ENCODE assay signal across 12 cellular contexts in genomic region chrX:37781808-37782207, GRCh38. TPM values are rescaled to one million over a fixed set of nuclear protein-coding genes. Genes with fewer than 3 reads are reported as not detected.
DNase-seq lines count a peak whose midpoint lies in the region; ATAC-seq and TF ChIP-seq lines count a peak whose summit lies in the region.
"Had no signal": no experiment of that assay in that cellular context is flagged by ENCODE, and none has a peak within 500 bp of the region (broad histone marks: within the 10 kb centered on the region; RNA-seq: fewer than 3 reads in every experiment).

No MANE protein-coding gene starts in this region.

- no peaks in the 10 kb centered on the region for H3K9me3 Mint-ChIP-seq in stimulated activated naive B cell treated with anti-CD40 and anti-IgM and Interleukin-4, amounts not matched to agents 10 μg/mL and 1 μg/mL and 100 μg/mL, for 72 hours
- H3K9me3 Mint-ChIP-seq: activated CD4-positive, alpha-beta memory T cell treated with anti-CD3 and anti-CD28 coated beads, Interleukin-2, amount 10 ng/mL, durations not matched to agents 7 days and 5 days had no signal

- intact Hi-C loops in right cardiac atrium (cut with DNase I) = no loop called here

- H3K4me1 Mint-ChIP-seq in stimulated activated naive B cell treated with anti-CD40 and anti-IgM and Interleukin-4, amounts not matched to agents 10 μg/mL and 1 μg/mL and 100 μg/mL, for 72 hours = peaks cover 36 to 55% of the 10 kb centered on the region in 2 donors
- H3K4me1 Mint-ChIP-seq: H9 had no signal

- WGBS in right cardiac atrium = 62% methylated on average over 3 of the region's 3 CpGs

- no peaks in the 10 kb centered on the region for H3K27me3 Mint-ChIP-seq in stimulated activated naive B cell treated with anti-CD40 and anti-IgM and Interleukin-4, amounts not matched to agents 10 μg/mL and 1 μg/mL and 100 μg/mL, for 72 hours
- H3K27me3 Mint-ChIP-seq: activated CD4-positive, alpha-beta memory T cell treated with anti-CD3 and anti-CD28 coated beads, Interleukin-2, amount 10 ng/mL, durations not matched to agents 7 days and 5 days had no signal

- H3K36me3 Mint-ChIP-seq in stimulated activated naive B cell treated with anti-CD40 and anti-IgM and Interleukin-4, amounts not matched to agents 10 μg/mL and 1 μg/mL and 100 μg/mL, for 72 hours = peaks cover 8 to 14% of the 10 kb centered on the region in 2 donors

- DNase-seq in WERI-Rb-1 = no peak
- no peak for DNase-seq in stimulated activated naive B cell treated with anti-CD40 and anti-IgM and Interleukin-4, amounts not matched to agents 10 μg/mL and 1 μg/mL and 100 μg/mL, for 72 hours
- DNase-seq in dermis blood vessel endothelial cell = no peak
- no peak for DNase-seq in right cardiac atrium
- DNase-seq: activated CD4-positive, alpha-beta memory T cell treated with anti-CD3 and anti-CD28 coated beads, Interleukin-2, amount 10 ng/mL, durations not matched to agents 7 days and 5 days; H9; NCI-H2107; occipital lobe had no signal

- peak overlapping the region; percentile 70 to 81 for H3K4me3 Mint-ChIP-seq in stimulated activated naive B cell treated with anti-CD40 and anti-IgM and Interleukin-4, amounts not matched to agents 10 μg/mL and 1 μg/mL and 100 μg/mL, for 72 hours
- H3K4me3 Mint-ChIP-seq: activated CD4-positive, alpha-beta memory T cell treated with anti-CD3 and anti-CD28 coated beads, Interleukin-2, amount 10 ng/mL, durations not matched to agents 7 days and 5 days; H9 had no signal

- H3K27ac ChIP-seq in WERI-Rb-1 = peak overlapping the region; percentile 46
- H3K27ac ChIP-seq in right cardiac atrium (ENCODE audit: low read length) = no peak overlapping the region

- H3K9me3 ChIP-seq in WERI-Rb-1 (ENCODE audit: severe bottlenecking) (no peaks in the 10 kb centered on the region), right cardiac atrium (ENCODE audit: control insufficient read depth, low read length) (no peaks in the 10 kb centered on the region)

- H3K36me3 ChIP-seq in WERI-Rb-1 = no peaks in the 10 kb centered on the region

- no peaks in the 10 kb centered on the region for H3K4me1 ChIP-seq in right cardiac atrium (ENCODE audit: control insufficient read depth, insufficient read depth, low read length)

- H3K4me3 ChIP-seq in GM12875 (ENCODE audit: low read depth, low read length) = peak overlapping the region; percentile 37
- H3K4me3 ChIP-seq in WERI-Rb-1 (ENCODE audit: low read depth, low read length) = no peak overlapping the region
- H3K4me3 ChIP-seq in right cardiac atrium (ENCODE audit: low read length) = no peak overlapping the region

- no peak for TF ChIP-seq CTCF in GM12875 (IDR thresholded peaks at IDR 0.05; ENCODE audit: borderline replicate concordance, insufficient read depth, low read depth, low read length)
- no peak for TF ChIP-seq CTCF in WERI-Rb-1 (IDR thresholded peaks at IDR 0.05; ENCODE audit: low read depth, low read length)

- H3K27ac Mint-ChIP-seq in stimulated activated naive B cell treated with anti-CD40 and anti-IgM and Interleukin-4, amounts not matched to agents 10 μg/mL and 1 μg/mL and 100 μg/mL, for 72 hours = peak overlapping the region; percentile 88
- H3K27ac Mint-ChIP-seq: activated CD4-positive, alpha-beta memory T cell treated with anti-CD3 and anti-CD28 coated beads, Interleukin-2, amount 10 ng/mL, durations not matched to agents 7 days and 5 days had no signal

- H3K27me3 ChIP-seq in WERI-Rb-1 (ENCODE audit: insufficient read depth, low read depth, severe bottlenecking) (no peaks in the 10 kb centered on the region), right cardiac atrium (ENCODE audit: control insufficient read depth, insufficient read depth) (no peaks in the 10 kb centered on the region)

- ATAC-seq in HG02678 (IDR thresholded peaks at IDR 0.05; ENCODE audit: unreplicated experiment) (peak; percentile 14), GM19452 (IDR thresholded peaks at IDR 0.05; ENCODE audit: unreplicated experiment) (no peak), right cardiac atrium (no peak)
- peak in 1 of 2 donors; percentile 5 for ATAC-seq in stimulated activated naive B cell treated with anti-CD40 and anti-IgM and Interleukin-4, amounts not matched to agents 10 μg/mL and 1 μg/mL and 100 μg/mL, for 72 hours (replicated peaks)

RNA-seq across cellular contexts. Expression of gene CYBB, which starts 1.9 kb away (rescaled TPM):
- not detected in 2 replicates for total RNA-seq in dermis blood vessel endothelial cell
- 10 to 100 TPM; 21.9 to 42.1 (median 33.8) TPM for total RNA-seq in right cardiac atrium
- polyA plus RNA-seq in right cardiac atrium = 2.2 TPM
- total RNA-seq: activated CD4-positive, alpha-beta memory T cell treated with anti-CD3 and anti-CD28 coated beads, Interleukin-2, amount 10 ng/mL, durations not matched to agents 7 days and 5 days had no signal
- polyA plus RNA-seq: BJ had no signal

Comparison
In these comparisons a context has a peak if more than half of its experiments do, and no peak if none do; other contexts are left out.
1. RNA of gene CYBB, which starts 1.9 kb away (total RNA-seq): 21.9 to 42.1 TPM in right cardiac atrium; not detected in dermis blood vessel endothelial cell; every median in the first group is over 10 times any median in the second.